1 cellular context compared by ENCODE assay signal in genomic region chr7:75905785-75906604, GRCh38.
TF ChIP-seq lines count a peak whose summit lies in the region.

No MANE protein-coding gene starts in this region.

TF ChIP-seq in GM12878, 131 proteins besides CTCF, POLR2A, EP300 and RAD21 (continued from another document):
- TF ChIP-seq, protein P1, sequence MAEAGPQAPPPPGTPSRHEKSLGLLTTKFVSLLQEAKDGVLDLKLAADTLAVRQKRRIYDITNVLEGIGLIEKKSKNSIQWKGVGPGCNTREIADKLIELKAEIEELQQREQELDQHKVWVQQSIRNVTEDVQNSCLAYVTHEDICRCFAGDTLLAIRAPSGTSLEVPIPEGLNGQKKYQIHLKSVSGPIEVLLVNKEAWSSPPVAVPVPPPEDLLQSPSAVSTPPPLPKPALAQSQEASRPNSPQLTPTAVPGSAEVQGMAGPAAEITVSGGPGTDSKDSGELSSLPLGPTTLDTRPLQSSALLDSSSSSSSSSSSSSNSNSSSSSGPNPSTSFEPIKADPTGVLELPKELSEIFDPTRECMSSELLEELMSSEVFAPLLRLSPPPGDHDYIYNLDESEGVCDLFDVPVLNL (IDR thresholded peaks at IDR 0.05; ENCODE audit: low read depth, low read length), result no peak
- TF ChIP-seq TARDBP (IDR thresholded peaks at IDR 0.05; ENCODE audit: borderline replicate concordance) (no peak), ZNF274 (IDR thresholded peaks at IDR 0.05; ENCODE audit: insufficient read depth, insufficient read length) (no peak), ASH2L (IDR thresholded peaks at IDR 0.05; ENCODE audit: borderline replicate concordance, low read depth) (no peak), WRNIP1 (IDR thresholded peaks at IDR 0.05; ENCODE audit: borderline replicate concordance, low read depth, low read length) (no peak), USF1 (IDR thresholded peaks at IDR 0.05; ENCODE audit: borderline replicate concordance, extremely low read length, insufficient read depth, low read depth, low read length) (no peak), ZSCAN29 (IDR thresholded peaks at IDR 0.05) (no peak), SMARCA5 (IDR thresholded peaks at IDR 0.05) (no peak), EGR1 (IDR thresholded peaks at IDR 0.05; ENCODE audit: borderline replicate concordance in 1 of 2, low read depth in 2 of 2, low read length in 2 of 2) (no peak), MLLT1 (IDR thresholded peaks at IDR 0.05) (no peak), GATAD2B (conservative IDR thresholded peaks at IDR 0.05; ENCODE audit: low read depth) (no peak), ATF3 (IDR thresholded peaks at IDR 0.05; ENCODE audit: borderline replicate concordance, extremely low read depth, low read depth, low read length) (no peak)
- TF ChIP-seq, protein P2, sequence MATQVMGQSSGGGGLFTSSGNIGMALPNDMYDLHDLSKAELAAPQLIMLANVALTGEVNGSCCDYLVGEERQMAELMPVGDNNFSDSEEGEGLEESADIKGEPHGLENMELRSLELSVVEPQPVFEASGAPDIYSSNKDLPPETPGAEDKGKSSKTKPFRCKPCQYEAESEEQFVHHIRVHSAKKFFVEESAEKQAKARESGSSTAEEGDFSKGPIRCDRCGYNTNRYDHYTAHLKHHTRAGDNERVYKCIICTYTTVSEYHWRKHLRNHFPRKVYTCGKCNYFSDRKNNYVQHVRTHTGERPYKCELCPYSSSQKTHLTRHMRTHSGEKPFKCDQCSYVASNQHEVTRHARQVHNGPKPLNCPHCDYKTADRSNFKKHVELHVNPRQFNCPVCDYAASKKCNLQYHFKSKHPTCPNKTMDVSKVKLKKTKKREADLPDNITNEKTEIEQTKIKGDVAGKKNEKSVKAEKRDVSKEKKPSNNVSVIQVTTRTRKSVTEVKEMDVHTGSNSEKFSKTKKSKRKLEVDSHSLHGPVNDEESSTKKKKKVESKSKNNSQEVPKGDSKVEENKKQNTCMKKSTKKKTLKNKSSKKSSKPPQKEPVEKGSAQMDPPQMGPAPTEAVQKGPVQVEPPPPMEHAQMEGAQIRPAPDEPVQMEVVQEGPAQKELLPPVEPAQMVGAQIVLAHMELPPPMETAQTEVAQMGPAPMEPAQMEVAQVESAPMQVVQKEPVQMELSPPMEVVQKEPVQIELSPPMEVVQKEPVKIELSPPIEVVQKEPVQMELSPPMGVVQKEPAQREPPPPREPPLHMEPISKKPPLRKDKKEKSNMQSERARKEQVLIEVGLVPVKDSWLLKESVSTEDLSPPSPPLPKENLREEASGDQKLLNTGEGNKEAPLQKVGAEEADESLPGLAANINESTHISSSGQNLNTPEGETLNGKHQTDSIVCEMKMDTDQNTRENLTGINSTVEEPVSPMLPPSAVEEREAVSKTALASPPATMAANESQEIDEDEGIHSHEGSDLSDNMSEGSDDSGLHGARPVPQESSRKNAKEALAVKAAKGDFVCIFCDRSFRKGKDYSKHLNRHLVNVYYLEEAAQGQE (IDR thresholded peaks at IDR 0.05; ENCODE audit: low read depth, low read length), result no peak
- TF ChIP-seq, protein P3, sequence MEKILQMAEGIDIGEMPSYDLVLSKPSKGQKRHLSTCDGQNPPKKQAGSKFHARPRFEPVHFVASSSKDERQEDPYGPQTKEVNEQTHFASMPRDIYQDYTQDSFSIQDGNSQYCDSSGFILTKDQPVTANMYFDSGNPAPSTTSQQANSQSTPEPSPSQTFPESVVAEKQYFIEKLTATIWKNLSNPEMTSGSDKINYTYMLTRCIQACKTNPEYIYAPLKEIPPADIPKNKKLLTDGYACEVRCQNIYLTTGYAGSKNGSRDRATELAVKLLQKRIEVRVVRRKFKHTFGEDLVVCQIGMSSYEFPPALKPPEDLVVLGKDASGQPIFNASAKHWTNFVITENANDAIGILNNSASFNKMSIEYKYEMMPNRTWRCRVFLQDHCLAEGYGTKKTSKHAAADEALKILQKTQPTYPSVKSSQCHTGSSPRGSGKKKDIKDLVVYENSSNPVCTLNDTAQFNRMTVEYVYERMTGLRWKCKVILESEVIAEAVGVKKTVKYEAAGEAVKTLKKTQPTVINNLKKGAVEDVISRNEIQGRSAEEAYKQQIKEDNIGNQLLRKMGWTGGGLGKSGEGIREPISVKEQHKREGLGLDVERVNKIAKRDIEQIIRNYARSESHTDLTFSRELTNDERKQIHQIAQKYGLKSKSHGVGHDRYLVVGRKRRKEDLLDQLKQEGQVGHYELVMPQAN (conservative IDR thresholded peaks at IDR 0.05), result no peak
